9 cellular contexts compared by ENCODE assay signal in the genomic region with DNA sequence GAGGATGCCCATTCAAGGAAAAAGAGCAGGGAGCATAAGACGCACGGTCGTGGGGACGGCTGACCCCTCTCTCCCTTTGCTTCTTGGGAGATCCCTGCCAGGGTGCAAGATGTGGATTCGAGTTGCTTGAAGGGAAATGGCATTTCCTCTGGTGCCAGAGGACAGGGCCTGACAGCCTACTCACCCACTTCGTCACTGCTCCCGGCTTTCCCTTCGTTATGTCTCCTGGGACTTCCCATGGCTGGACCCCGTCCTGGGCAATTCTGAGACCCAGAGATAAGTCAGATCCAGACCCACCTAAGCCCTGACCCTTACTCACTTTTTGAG. TPM values are rescaled to one million over a fixed set of nuclear protein-coding genes. Genes with fewer than 3 reads are reported as not detected.
DNase-seq lines count a peak whose midpoint lies in the region; ATAC-seq, FAIRE-seq and TF ChIP-seq lines count a peak whose summit lies in the region.
"Had no signal": no experiment of that assay in that cellular context is flagged by ENCODE, and none has a peak within 500 bp of the region (broad histone marks: within the 10 kb centered on the region; RNA-seq: fewer than 3 reads in every experiment).

No MANE protein-coding gene starts in this region.

- no peak for TF ChIP-seq EP300 in H1 (IDR thresholded peaks at IDR 0.05; ENCODE audit: borderline replicate concordance in 1 of 2, low read depth in 2 of 2, low read length in 2 of 2)

- H3K23ac ChIP-seq in H1 (ENCODE audit: insufficient read length), result no peak overlapping the region

- peaks cover 23% of the 10 kb centered on the region for H3K36me3 Mint-ChIP-seq in neural progenitor cell

- peaks cover 6% of the 10 kb centered on the region for H3F3A ChIP-seq in neural progenitor cell (ENCODE audit: low read depth)

- no peak overlapping the region; the same call in 1 of the 2 replicates for H2BK12ac ChIP-seq in H1 (ENCODE audit: low read depth, low read length)

- no peak overlapping the region for H2BK20ac ChIP-seq in H1 (ENCODE audit: low read length)

- peaks cover 2% of the 10 kb centered on the region for H3K27me3 Mint-ChIP-seq in neural progenitor cell (ENCODE audit: insufficient read depth, low read depth)

- H3K27ac ChIP-seq in KOPT-K1 (ENCODE audit: low read depth, low read length, poor library complexity, severe bottlenecking), result peak overlapping the region; percentile 96
- H3K27ac ChIP-seq in H1 (ENCODE audit: low read depth, low read length), result peak overlapping the region; percentile 87
- H3K27ac ChIP-seq in neural progenitor cell, result no peak overlapping the region

- H3K79me2 ChIP-seq in H1 (ENCODE audit: control insufficient read depth in 1 of 2, insufficient read depth in 2 of 2, low read length in 2 of 2) (peaks cover 0 to 30% of the 10 kb centered on the region in 2 experiments; a peak in 2 of 4 replicates), neural progenitor cell (ENCODE audit: low read depth) (peaks cover 30% of the 10 kb centered on the region)

- peak overlapping the region in 3 of 4 experiments; percentile 66 to 98 (median 97); a peak in 6 of 7 replicates for H3K9ac ChIP-seq in H1 (replicated peaks in 1 of 4; ENCODE audit: extremely low read depth in 1 of 4, low read depth in 3 of 4, low read length in 3 of 4)
- no peak overlapping the region for H3K9ac ChIP-seq in neural progenitor cell

- H3K4me1 ChIP-seq in BE2C, result no peaks in the 10 kb centered on the region
- H3K4me1 ChIP-seq in H1 (replicated peaks in 1 of 4; ENCODE audit: control insufficient read depth in 3 of 4, insufficient read depth in 4 of 4, low read length in 3 of 4), result peaks cover 0 to 13% (median 7%) of the 10 kb centered on the region in 4 experiments; a peak in 6 of 7 replicates
- peaks cover 10% of the 10 kb centered on the region for H3K4me1 ChIP-seq in neural progenitor cell

- H3K27me3 ChIP-seq in BE2C, result no peaks in the 10 kb centered on the region
- no peaks in the 10 kb centered on the region for H3K27me3 ChIP-seq in H1 (replicated peaks in 1 of 4; ENCODE audit: control insufficient read depth in 3 of 4, extremely low read depth in 1 of 4, insufficient read depth in 3 of 4, low read length in 3 of 4)
- H3K27me3 ChIP-seq in neural progenitor cell, result no peaks in the 10 kb centered on the region

- H4K91ac ChIP-seq in H1 (replicated peaks; ENCODE audit: insufficient read length, low read length), result no peak overlapping the region

- intact Hi-C loops in left colon (cut with DNase I, micrococcal nuclease), result no loop called here

- H3K18ac ChIP-seq in H1 (ENCODE audit: extremely low read depth, low read length), result 0 out of 2 replicates have a peak overlapping the region, but pooled peaks have one; percentile 28

- H3K9me3 ChIP-seq in BE2C, result no peaks in the 10 kb centered on the region
- H3K9me3 ChIP-seq in KOPT-K1 (ENCODE audit: insufficient read depth, low read length, poor library complexity, severe bottlenecking), result no peaks in the 10 kb centered on the region
- H3K9me3 ChIP-seq in H1 (ENCODE audit: insufficient read depth in 2 of 2, low read depth in 1 of 2, low read length in 1 of 2), result no peaks in the 10 kb centered on the region
- H3K9me3 ChIP-seq in neural progenitor cell (ENCODE audit: low read depth), result no peaks in the 10 kb centered on the region

- H3K27ac Mint-ChIP-seq in neural progenitor cell, result no peak overlapping the region

- in situ Hi-C loops in G401 (cut with HindIII; ENCODE audit: low sequenced_read_pairs), result no loop called here

- peaks cover 16% of the 10 kb centered on the region for H3K79me1 ChIP-seq in H1 (ENCODE audit: low read depth, low read length)

- H3K14ac ChIP-seq in H1 (ENCODE audit: insufficient read length), result no peak overlapping the region

- CTCF ChIA-PET in H1 (lab: Charles Lee; ENCODE audit: partially characterized antibody), result interaction anchor here (0.7 to 1.5 kb wide), 2 partner anchors 75 to 189 kb away, joined by 3 read pairs; a partner anchor contains a TSS

- TF ChIP-seq CTCF in BE2C (IDR thresholded peaks at IDR 0.05; ENCODE audit: low read depth, low read length) (no peak), H1 (IDR thresholded peaks at IDR 0.05; ENCODE audit: control extremely low read depth in 1 of 3, insufficient read depth in 1 of 3, low read depth in 1 of 3, low read length in 3 of 3) (no peak), neural progenitor cell (IDR thresholded peaks at IDR 0.05) (no peak)

- H3K56ac ChIP-seq in H1 (replicated peaks; ENCODE audit: insufficient read length, low read depth, low read length), result no peak overlapping the region

- H3K4me3 Mint-ChIP-seq in neural progenitor cell, result no peak overlapping the region

- no peak overlapping the region for H4K5ac ChIP-seq in H1 (ENCODE audit: insufficient read length, low read depth, low read length)

- H3K4me3 ChIP-seq in BE2C (ENCODE audit: low read depth, low read length) (peak overlapping the region; percentile 94), H1 (ENCODE audit: extremely low read depth in 1 of 4, insufficient read depth in 2 of 4, low read depth in 3 of 4, low read length in 4 of 4) (peak overlapping the region; percentile 70 to 95 (median 91); a peak in 7 of 8 replicates), neural progenitor cell (peak overlapping the region; percentile 88)

- no peaks in the 10 kb centered on the region for H3K9me3 Mint-ChIP-seq in neural progenitor cell

- no peak for TF ChIP-seq RAD21 in H1 (IDR thresholded peaks at IDR 0.05 in 1 of 2, conservative IDR thresholded peaks at IDR 0.05 in 1 of 2; ENCODE audit: low read depth in 2 of 2, low read length in 2 of 2)

- TF ChIP-seq POLR2A in H1 (IDR thresholded peaks at IDR 0.05; ENCODE audit: control extremely low read depth in 1 of 2, low read depth in 2 of 2, low read length in 2 of 2), result no peak

- WGBS in H1 (ENCODE audit: extremely low coverage in 1 of 2, insufficient coverage in 1 of 2, insufficient read length in 1 of 2, insufficient replicate concordance in 2 of 2, low coverage in 1 of 2, low lambda C conversion rate in 2 of 2, missing lambda C conversion rate in 1 of 2), 2 experiments, result 81% methylated on average over 9 of the region's 9 CpGs; no CpG with 5 or more reads in 1 of the 2 experiments

- POLR2A ChIA-PET in H1 (lab: Charles Lee; ENCODE audit: partially characterized antibody), result interaction anchor here (1.2 to 6.2 kb wide), 5 partner anchors 10 to 51 kb away, joined by 3 to 76 read pairs (median 39); a partner anchor contains a TSS

- no peak for DNase-seq in BE2C
- DNase-seq in H1 (ENCODE audit: low read depth in 1 of 2, low spot score in 2 of 2), result no peak
- DNase-seq in neural progenitor cell (ENCODE audit: low spot score), result no peak
- no peak for DNase-seq in NCI-H82 treated with DMSO at 0.1 percent for 48 hours (lab: John Stamatoyannopoulos, UW; ENCODE audit: unreplicated experiment)
- DNase-seq in left colon, result no peak
- DNase-seq in Kasumi-1 (lab: John Stamatoyannopoulos, UW), result no peak
- DNase-seq in G401 (ENCODE audit: low spot score), result no peak
- DNase-seq: islet precursor cell had no signal

- H3K36me3 ChIP-seq in BE2C, result peaks cover 12% of the 10 kb centered on the region
- peaks cover 32% of the 10 kb centered on the region; the same call in 1 of the 2 replicates for H3K36me3 ChIP-seq in KOPT-K1 (ENCODE audit: insufficient read depth, low read length)
- H3K36me3 ChIP-seq in H1 (ENCODE audit: control insufficient read depth in 2 of 4, insufficient read depth in 4 of 4, low read length in 3 of 4), result peaks cover 19 to 44% (median 37%) of the 10 kb centered on the region in 4 experiments
- H3K36me3 ChIP-seq in neural progenitor cell, result peaks cover 4% of the 10 kb centered on the region

- peaks cover 20% of the 10 kb centered on the region for H3K4me1 Mint-ChIP-seq in neural progenitor cell

- no peak overlapping the region for H3K4ac ChIP-seq in H1 (replicated peaks; ENCODE audit: insufficient read length, low read depth, low read length)

- peaks cover 16% of the 10 kb centered on the region for H3K23me2 ChIP-seq in H1 (ENCODE audit: low read depth, low read length)

- H2AK5ac ChIP-seq in H1 (ENCODE audit: low read depth, low read length), result peak overlapping the region; percentile 75; the same call in 1 of the 2 replicates

- peak overlapping the region; percentile 79; the same call in 1 of the 2 replicates for H2BK5ac ChIP-seq in H1 (ENCODE audit: low read depth, low read length)

- no peak for ATAC-seq in left colon

- H2AFZ ChIP-seq in H1 (ENCODE audit: low read length), result no peak overlapping the region
- no peak overlapping the region for H2AFZ ChIP-seq in neural progenitor cell (replicated peaks)

- no peak for FAIRE-seq in H1 (lab: Jason Lieb, UNC)

- H4K20me1 ChIP-seq in H1 (replicated peaks in 1 of 2; ENCODE audit: control insufficient read depth in 1 of 2, insufficient read depth in 2 of 2, low read length in 2 of 2), result peaks cover 10 to 16% of the 10 kb centered on the region in 2 experiments
- H4K20me1 ChIP-seq in neural progenitor cell (ENCODE audit: low read depth), result peaks cover 18% of the 10 kb centered on the region

- peak overlapping the region; percentile 90 to 92 for H3K4me2 ChIP-seq in H1 (ENCODE audit: insufficient read depth in 1 of 2, low read depth in 2 of 2, low read length in 2 of 2)
- peak overlapping the region; percentile 76 for H3K4me2 ChIP-seq in neural progenitor cell

- H2BK15ac ChIP-seq in H1 (ENCODE audit: low read length), result no peak overlapping the region

- H4K8ac ChIP-seq in H1 (ENCODE audit: extremely low read depth, insufficient read depth, low read length), result no peak overlapping the region

- H2BK120ac ChIP-seq in H1 (replicated peaks; ENCODE audit: low read depth, low read length), result no peak overlapping the region

RNA-seq across cellular contexts. Expression of a gene that starts 1.2 kb away (rescaled TPM):
- 39.4 TPM for polyA plus RNA-seq in BE2C (2012; ENCODE audit: insufficient read depth, insufficient read length, low read depth)
- total RNA-seq in H1 (2021; fragmentation: NEBNext Ultra II Directional; extraction: Animal tissue kit (Norgen Biotek cat#: 25700)), result 44.9 and 47.6 TPM in 2 replicates
- 30.3 and 53.7 TPM in 2 replicates for polyA plus RNA-seq in H1 (2011; rRNA removed)
- polyA plus RNA-seq in H1 (2011; cell fraction: cytosol; rRNA removed), result 23.2 TPM
- 73.8 TPM for polyA plus RNA-seq in H1 (2011; cell fraction: nucleus; rRNA removed)
- polyA plus RNA-seq in H1 (2012, experiment 1 of 2), result 41.7 to 47.2 TPM (median 43.5 TPM) in 4 replicates
- polyA plus RNA-seq in H1 (2012, experiment 2 of 2), result 52.8 TPM
- polyA plus RNA-seq in H1 (2013, experiment 1 of 2), result 34.8 TPM
- 35.2 TPM for polyA plus RNA-seq in H1 (2013, experiment 2 of 2)
- polyA minus RNA-seq in H1 (2011; rRNA and poly(A)+ RNA removed), result 24.6 and 29.7 TPM in 2 replicates
- polyA minus RNA-seq in H1 (2011; cell fraction: cytosol; rRNA and poly(A)+ RNA removed), result 27.0 TPM
- 27.3 TPM for polyA minus RNA-seq in H1 (2011; cell fraction: nucleus; rRNA and poly(A)+ RNA removed)
- total RNA-seq in neural progenitor cell (ENCODE audit: low replicate concordance) (10.4 and 15.9 TPM in 2 replicates), left colon (10 to 100 TPM; 32.8 to 36.4 TPM)
- 6.5 and 7.6 TPM in 2 replicates for total RNA-seq in G401 (2014; rRNA removed; shearing (Covaris generic))

RNA-seq across cellular contexts. Expression of a gene that starts 1.6 kb away (rescaled TPM):
- polyA plus RNA-seq in BE2C (2012; ENCODE audit: insufficient read depth, insufficient read length, low read depth), result 52.2 TPM
- 45.9 and 46.7 TPM in 2 replicates for total RNA-seq in H1 (2021; fragmentation: NEBNext Ultra II Directional; extraction: Animal tissue kit (Norgen Biotek cat#: 25700))
- 40.7 and 73.3 TPM in 2 replicates for polyA plus RNA-seq in H1 (2011; rRNA removed)
- 38.3 TPM for polyA plus RNA-seq in H1 (2011; cell fraction: cytosol; rRNA removed)
- polyA plus RNA-seq in H1 (2011; cell fraction: nucleus; rRNA removed), result 48.5 TPM
- polyA plus RNA-seq in H1 (2012, experiment 1 of 2), result 33.7 to 44.3 TPM (median 42.7 TPM) in 4 replicates
- polyA plus RNA-seq in H1 (2012, experiment 2 of 2), result 47.7 TPM
- 52.8 TPM for polyA plus RNA-seq in H1 (2013, experiment 1 of 2)
- polyA plus RNA-seq in H1 (2013, experiment 2 of 2), result 54.7 TPM
- polyA minus RNA-seq in H1 (2011; rRNA and poly(A)+ RNA removed), result 10.9 and 14.9 TPM in 2 replicates
- 26.5 TPM for polyA minus RNA-seq in H1 (2011; cell fraction: cytosol; rRNA and poly(A)+ RNA removed)
- 26.0 TPM for polyA minus RNA-seq in H1 (2011; cell fraction: nucleus; rRNA and poly(A)+ RNA removed)
- total RNA-seq in neural progenitor cell (ENCODE audit: low replicate concordance) (2.3 and 13.6 TPM in 2 replicates), left colon (10 to 100 TPM; 30.3 to 43.3 TPM)
- total RNA-seq in G401 (2014; rRNA removed; shearing (Covaris generic)), result 14.0 and 18.0 TPM in 2 replicates

RNA-seq across cellular contexts. Expression of a gene that starts 11.3 kb away (rescaled TPM):
- polyA plus RNA-seq in BE2C (2012; ENCODE audit: insufficient read depth, insufficient read length, low read depth), result 137 TPM
- total RNA-seq in H1 (2021; fragmentation: NEBNext Ultra II Directional; extraction: Animal tissue kit (Norgen Biotek cat#: 25700)), result 105 TPM in 2 replicates
- 45.8 and 66.5 TPM in 2 replicates for polyA plus RNA-seq in H1 (2011; rRNA removed)
- polyA plus RNA-seq in H1 (2011; cell fraction: cytosol; rRNA removed), result 56.6 TPM
- 225 TPM for polyA plus RNA-seq in H1 (2011; cell fraction: nucleus; rRNA removed)
- 84.3 to 106 TPM (median 94.0 TPM) in 4 replicates for polyA plus RNA-seq in H1 (2012, experiment 1 of 2)
- 90.6 TPM for polyA plus RNA-seq in H1 (2012, experiment 2 of 2)
- polyA plus RNA-seq in H1 (2013, experiment 1 of 2), result 71.9 TPM
- polyA plus RNA-seq in H1 (2013, experiment 2 of 2), result 66.3 TPM
- polyA minus RNA-seq in H1 (2011; rRNA and poly(A)+ RNA removed), result 21.4 and 26.5 TPM in 2 replicates
- polyA minus RNA-seq in H1 (2011; cell fraction: cytosol; rRNA and poly(A)+ RNA removed), result 42.9 TPM
- 80.3 TPM for polyA minus RNA-seq in H1 (2011; cell fraction: nucleus; rRNA and poly(A)+ RNA removed)
- total RNA-seq in neural progenitor cell (ENCODE audit: low replicate concordance) (41.1 and 72.4 TPM in 2 replicates), left colon (10 to 100 TPM; 62.3 to 76.7 TPM)
- total RNA-seq in G401 (2014; rRNA removed; shearing (Covaris generic)), result 90.2 and 111 TPM in 2 replicates

RNA-seq across cellular contexts. Expression of a gene that starts 18.0 kb away (rescaled TPM):
- polyA plus RNA-seq in BE2C (2012; ENCODE audit: insufficient read depth, insufficient read length, low read depth), result 0.76 TPM
- total RNA-seq in H1 (2021; fragmentation: NEBNext Ultra II Directional; extraction: Animal tissue kit (Norgen Biotek cat#: 25700)), result 0.67 and 0.76 TPM in 2 replicates
- 0.30 and 0.41 TPM in 2 replicates for polyA plus RNA-seq in H1 (2011; rRNA removed)
- polyA plus RNA-seq in H1 (2011; cell fraction: cytosol; rRNA removed), result 0.37 TPM
- polyA plus RNA-seq in H1 (2011; cell fraction: nucleus; rRNA removed), result 0.74 TPM
- polyA plus RNA-seq in H1 (2012, experiment 1 of 2), result 0.21 to 0.86 TPM (median 0.43 TPM) in 3 of 4 replicates, not detected in the other
- polyA plus RNA-seq in H1 (2012, experiment 2 of 2), result not detected
- polyA plus RNA-seq in H1 (2013, experiment 1 of 2), result 0.36 TPM
- polyA plus RNA-seq in H1 (2013, experiment 2 of 2), result 0.52 TPM
- polyA minus RNA-seq in H1 (2011; rRNA and poly(A)+ RNA removed), result 0.15 and 0.54 TPM in 2 replicates
- polyA minus RNA-seq in H1 (2011; cell fraction: cytosol; rRNA and poly(A)+ RNA removed), result 0.95 TPM
- 1.4 TPM for polyA minus RNA-seq in H1 (2011; cell fraction: nucleus; rRNA and poly(A)+ RNA removed)
- total RNA-seq in neural progenitor cell (ENCODE audit: low replicate concordance) (0.56 TPM in 1 of 2 replicates, not detected in the other), left colon (1 to 10 TPM in 1 of 2 donors, under 1 TPM in 1; 0.67 to 1.3 TPM)
- 0.07 and 0.80 TPM in 2 replicates for total RNA-seq in G401 (2014; rRNA removed; shearing (Covaris generic))

RNA-seq across cellular contexts. Expression of a gene that starts 27.7 kb away (rescaled TPM):
- polyA plus RNA-seq in BE2C (2012; ENCODE audit: insufficient read depth, insufficient read length, low read depth), result 252 TPM
- total RNA-seq in H1 (2021; fragmentation: NEBNext Ultra II Directional; extraction: Animal tissue kit (Norgen Biotek cat#: 25700)), result 251 and 261 TPM in 2 replicates
- 147 and 213 TPM in 2 replicates for polyA plus RNA-seq in H1 (2011; rRNA removed)
- 136 TPM for polyA plus RNA-seq in H1 (2011; cell fraction: cytosol; rRNA removed)
- polyA plus RNA-seq in H1 (2011; cell fraction: nucleus; rRNA removed), result 397 TPM
- polyA plus RNA-seq in H1 (2012, experiment 1 of 2), result 183 to 286 TPM (median 253 TPM) in 4 replicates
- polyA plus RNA-seq in H1 (2012, experiment 2 of 2), result 215 TPM
- polyA plus RNA-seq in H1 (2013, experiment 1 of 2), result 166 TPM
- polyA plus RNA-seq in H1 (2013, experiment 2 of 2), result 157 TPM
- polyA minus RNA-seq in H1 (2011; rRNA and poly(A)+ RNA removed), result 82.9 and 117 TPM in 2 replicates
- polyA minus RNA-seq in H1 (2011; cell fraction: cytosol; rRNA and poly(A)+ RNA removed), result 124 TPM
- polyA minus RNA-seq in H1 (2011; cell fraction: nucleus; rRNA and poly(A)+ RNA removed), result 139 TPM
- total RNA-seq in neural progenitor cell (ENCODE audit: low replicate concordance) (63.5 and 218 TPM in 2 replicates), left colon (10 to 100 TPM; 95.3 to 95.5 TPM)
- 147 and 166 TPM in 2 replicates for total RNA-seq in G401 (2014; rRNA removed; shearing (Covaris generic))
